In the genomic region with DNA sequence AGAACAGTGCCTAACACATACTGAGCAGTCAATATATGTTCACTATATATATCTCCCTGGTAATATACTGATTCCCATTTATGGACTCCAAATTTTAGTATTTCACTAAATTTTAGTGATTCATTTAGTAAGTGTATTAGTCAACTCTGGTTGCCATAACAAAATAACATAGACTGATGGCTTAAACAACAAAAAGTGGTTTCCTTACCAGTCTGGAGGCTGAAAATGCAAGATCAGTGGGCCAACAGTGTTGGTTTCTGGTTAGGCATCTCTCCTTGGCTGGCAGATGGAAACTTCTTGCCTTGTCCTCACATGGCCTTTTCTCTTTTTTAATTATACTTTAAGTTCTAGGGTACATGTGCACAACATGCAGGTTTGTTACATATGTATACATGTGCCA, we compare ENCODE assay signal across 42 cellular contexts. TPM values are rescaled to one million over a fixed set of nuclear protein-coding genes. Genes with fewer than 3 reads are reported as not detected.
"Had no signal": no experiment of that assay in that cellular context is flagged by ENCODE, and none has a peak within 500 bp of the region (broad histone marks: within the 10 kb centered on the region; RNA-seq: fewer than 3 reads in every experiment).

No MANE protein-coding gene starts in this region.

- H3K4me3 ChIP-seq: ascending aorta, cardiac muscle cell had no signal

- H3K4me1 Mint-ChIP-seq: activated B cell treated with CpG ODN at 0.5 μM for 24 hours; activated CD4-positive, alpha-beta T cell treated with anti-CD3 and anti-CD28 coated beads, Interleukin-2, amount 10 ng/mL, durations not matched to agents 24 days and 14 days; activated naive CD4-positive, alpha-beta T cell treated with anti-CD3 and anti-CD28 coated beads, Interleukin-2, amount 10 ng/mL, durations not matched to agents 7 days and 5 days; activated naive CD4-positive, alpha-beta T cell treated with anti-CD3 and anti-CD28 coated beads, Interleukin-2, amount 50 U/mL, for 24 hours; activated naive CD8-positive, alpha-beta T cell treated with anti-CD3 and anti-CD28 coated beads, Interleukin-2, amount 10 ng/mL, durations not matched to agents 7 days and 5 days; activated naive CD8-positive, alpha-beta T cell treated with anti-CD3 and anti-CD28 coated beads, Interleukin-2, amount 50 U/mL, for 24 hours; brain; central memory CD8-positive, alpha-beta T cell had no signal

- H3K4me3 Mint-ChIP-seq: activated B cell treated with CpG ODN at 0.5 μM for 24 hours; activated CD4-positive, alpha-beta memory T cell treated with anti-CD3 and anti-CD28 coated beads for 36 hours; activated CD4-positive, alpha-beta T cell treated with anti-CD3 and anti-CD28 coated beads, Interleukin-2, amount 10 ng/mL, durations not matched to agents 24 days and 14 days; activated CD8-positive, alpha-beta T cell treated with anti-CD3 and anti-CD28 coated beads for 36 hours; activated naive CD4-positive, alpha-beta T cell treated with anti-CD3 and anti-CD28 coated beads, Interleukin-2, amount 10 ng/mL, durations not matched to agents 7 days and 5 days; activated naive CD4-positive, alpha-beta T cell treated with anti-CD3 and anti-CD28 coated beads, Interleukin-2, amount 50 U/mL, for 24 hours; activated naive CD8-positive, alpha-beta T cell; activated naive CD8-positive, alpha-beta T cell treated with anti-CD3 and anti-CD28 coated beads, Interleukin-2, amount 10 ng/mL, durations not matched to agents 7 days and 5 days; activated naive CD8-positive, alpha-beta T cell treated with anti-CD3 and anti-CD28 coated beads, Interleukin-2, amount 50 U/mL, for 24 hours; activated T-cell treated with anti-CD3 and anti-CD28 coated beads, Interleukin-2, amount 50 U/mL, for 4 hours; activated T-cell treated with anti-CD3 and anti-CD28 coated beads, Interleukin-2, amount 50 U/mL, for 72 hours; activated T-helper 1 cell treated with anti-CD3 and anti-CD28 coated beads, Interleukin-12 subunit alpha, Interleukin-12 subunit beta, Interleukin-2, Interleukin-4 antibody, amounts not matched to agents 30 ng/mL and 10 ng/mL and 1 ng/mL, durations not matched to agents 14 hours and 24 hours and 36 hours; brain; central memory CD8-positive, alpha-beta T cell; T-helper 1 cell treated with Interleukin-12 subunit alpha and Interleukin-12 subunit beta and Interleukin-4 antibody, amounts not matched to agents 30 μg/mL and 1 μg/mL, for 36 hours; T-helper 2 cell treated with Interferon-gamma antibody and Interleukin-4, amounts not matched to agents 5 μg/mL and 100 μg/mL, for 36 hours had no signal

- DNase-seq: activated B cell treated with CpG ODN at 0.5 μM for 24 hours; activated CD4-positive, alpha-beta memory T cell treated with anti-CD3 and anti-CD28 coated beads for 36 hours; activated CD4-positive, alpha-beta T cell treated with anti-CD3 and anti-CD28 coated beads for 4 hours; activated CD4-positive, alpha-beta T cell treated with anti-CD3 and anti-CD28 coated beads, Interleukin-2, amount 10 ng/mL, durations not matched to agents 24 days and 14 days; activated CD4-positive, alpha-beta T cell treated with anti-CD3 and anti-CD28 coated beads, Interleukin-2, amount 50 U/mL, for 1 hour; activated CD4-positive, alpha-beta T cell treated with anti-CD3 and anti-CD28 coated beads, Interleukin-2, amount 50 U/mL, for 4 hours; activated CD4-positive, CD25-positive, alpha-beta regulatory T cell treated with anti-CD3 and anti-CD28 coated beads, Interleukin-2, amount 50 U/mL, for 72 hours; activated CD8-positive, alpha-beta memory T cell treated with anti-CD3 and anti-CD28 coated beads, Interleukin-2, amount 50 U/mL, for 4 hours; activated CD8-positive, alpha-beta T cell treated with anti-CD3 and anti-CD28 coated beads for 36 hours; activated effector memory CD4-positive, alpha-beta T cell treated with Interleukin-2 at 50 U/mL for 16 hours; activated gamma-delta T cell; activated naive CD4-positive, alpha-beta T cell treated with anti-CD3 and anti-CD28 coated beads, Interleukin-2, amount 10 ng/mL, durations not matched to agents 7 days and 5 days; activated naive CD4-positive, alpha-beta T cell treated with Interleukin-2 at 50 U/mL for 16 hours; activated naive CD8-positive, alpha-beta T cell treated with anti-CD3 and anti-CD28 coated beads, Interleukin-2, amount 10 ng/mL, durations not matched to agents 7 days and 5 days; activated naive CD8-positive, alpha-beta T cell treated with anti-CD3 and anti-CD28 coated beads, Interleukin-2, amount 50 U/mL, for 24 hours; activated T-cell treated with anti-CD3 and anti-CD28 coated beads for 4 hours; activated T-cell treated with anti-CD3 and anti-CD28 coated beads, Interleukin-2, amount 50 U/mL, for 1 hour; activated T-cell treated with anti-CD3 and anti-CD28 coated beads, Interleukin-2, amount 50 U/mL, for 4 hours; activated T-cell treated with anti-CD3 and anti-CD28 coated beads, Interleukin-2, amount 50 U/mL, for 72 hours; amygdala; anterior cingulate cortex; caudate nucleus; cerebellar nuclear complex; T-helper 1 cell; T-helper 2 cell; T-helper 9 cell had no signal

- H3K27me3 Mint-ChIP-seq: activated B cell treated with CpG ODN at 0.5 μM for 24 hours had no signal

- ATAC-seq: activated CD8-positive, alpha-beta T cell treated with anti-CD3 and anti-CD28 coated beads for 36 hours; activated naive CD8-positive, alpha-beta T cell treated with anti-CD3 and anti-CD28 coated beads, Interleukin-2, amount 50 U/mL, for 24 hours; activated T-cell treated with anti-CD3 and anti-CD28 coated beads, Interleukin-2, amount 50 U/mL, for 4 hours; activated T-cell treated with anti-CD3 and anti-CD28 coated beads, Interleukin-2, amount 50 U/mL, for 72 hours had no signal

- H3K9me3 Mint-ChIP-seq: activated naive CD8-positive, alpha-beta T cell treated with anti-CD3 and anti-CD28 coated beads, Interleukin-2, amount 50 U/mL, for 24 hours; activated T-cell treated with anti-CD3 and anti-CD28 coated beads, Interleukin-2, amount 50 U/mL, for 4 hours; central memory CD8-positive, alpha-beta T cell had no signal

- H3K27me3 ChIP-seq: ascending aorta had no signal

- H3K27ac ChIP-seq: ascending aorta, cardiac muscle cell, VCaP had no signal

- H3K36me3 Mint-ChIP-seq: activated CD4-positive, alpha-beta memory T cell treated with anti-CD3 and anti-CD28 coated beads for 36 hours; activated naive CD4-positive, alpha-beta T cell treated with anti-CD3 and anti-CD28 coated beads, Interleukin-2, amount 10 ng/mL, durations not matched to agents 7 days and 5 days; activated naive CD4-positive, alpha-beta T cell treated with anti-CD3 and anti-CD28 coated beads, Interleukin-2, amount 50 U/mL, for 24 hours; activated naive CD8-positive, alpha-beta T cell treated with anti-CD3 and anti-CD28 coated beads, Interleukin-2, amount 10 ng/mL, durations not matched to agents 7 days and 5 days; brain had no signal

- H3K36me3 ChIP-seq: ascending aorta, cardiac muscle cell had no signal

- H3K27ac Mint-ChIP-seq: activated B cell treated with CpG ODN at 0.5 μM for 24 hours; activated CD4-positive, alpha-beta memory T cell treated with anti-CD3 and anti-CD28 coated beads for 36 hours; activated CD4-positive, alpha-beta T cell treated with anti-CD3 and anti-CD28 coated beads, Interleukin-2, amount 10 ng/mL, durations not matched to agents 24 days and 14 days; activated CD8-positive, alpha-beta T cell treated with anti-CD3 and anti-CD28 coated beads for 36 hours; activated naive CD4-positive, alpha-beta T cell treated with anti-CD3 and anti-CD28 coated beads, Interleukin-2, amount 10 ng/mL, durations not matched to agents 7 days and 5 days; activated naive CD4-positive, alpha-beta T cell treated with anti-CD3 and anti-CD28 coated beads, Interleukin-2, amount 50 U/mL, for 24 hours; activated naive CD8-positive, alpha-beta T cell; activated naive CD8-positive, alpha-beta T cell treated with anti-CD3 and anti-CD28 coated beads, Interleukin-2, amount 10 ng/mL, durations not matched to agents 7 days and 5 days; activated naive CD8-positive, alpha-beta T cell treated with anti-CD3 and anti-CD28 coated beads, Interleukin-2, amount 50 U/mL, for 24 hours; activated T-cell treated with anti-CD3 and anti-CD28 coated beads, Interleukin-2, amount 50 U/mL, for 72 hours; activated T-helper 1 cell treated with anti-CD3 and anti-CD28 coated beads, Interleukin-12 subunit alpha, Interleukin-12 subunit beta, Interleukin-2, Interleukin-4 antibody, amounts not matched to agents 30 ng/mL and 10 ng/mL and 1 ng/mL, durations not matched to agents 14 hours and 24 hours and 36 hours; activated T-helper 2 cell treated with anti-CD3 and anti-CD28 coated beads, Interferon-gamma antibody, Interleukin-2, Interleukin-4, amounts not matched to agents 10 μg/mL and 5 μg/mL and 100 μg/mL, durations not matched to agents 14 hours and 24 hours and 36 hours; brain; T-helper 1 cell treated with Interleukin-12 subunit alpha and Interleukin-12 subunit beta and Interleukin-4 antibody, amounts not matched to agents 30 μg/mL and 1 μg/mL, for 36 hours; T-helper 2 cell treated with Interferon-gamma antibody and Interleukin-4, amounts not matched to agents 5 μg/mL and 100 μg/mL, for 36 hours had no signal

- FAIRE-seq: bronchial epithelial cell, TTC549 had no signal

- H3K4me1 ChIP-seq: ascending aorta had no signal

RNA-seq across cellular contexts. Expression of a gene that starts 28.7 kb away (rescaled TPM):
- total RNA-seq: activated B cell treated with CpG ODN at 0.5 μM for 24 hours; activated CD4-positive, alpha-beta memory T cell treated with anti-CD3 and anti-CD28 coated beads for 36 hours; activated CD4-positive, alpha-beta T cell treated with anti-CD3 and anti-CD28 coated beads, Interleukin-2, amount 10 ng/mL, durations not matched to agents 24 days and 14 days; activated CD8-positive, alpha-beta memory T cell treated with anti-CD3 and anti-CD28 coated beads for 36 hours; activated CD8-positive, alpha-beta T cell treated with anti-CD3 and anti-CD28 coated beads for 36 hours; activated naive CD8-positive, alpha-beta T cell treated with anti-CD3 and anti-CD28 coated beads, Interleukin-2, amount 10 ng/mL, durations not matched to agents 7 days and 5 days; activated T-cell treated with anti-CD3 and anti-CD28 coated beads, Interleukin-2, amount 50 U/mL, for 4 hours; activated T-cell treated with anti-CD3 and anti-CD28 coated beads, Interleukin-2, amount 50 U/mL, for 72 hours; activated T-helper 1 cell treated with anti-CD3 and anti-CD28 coated beads, Interleukin-12 subunit alpha, Interleukin-12 subunit beta, Interleukin-2, Interleukin-4 antibody, amounts not matched to agents 30 ng/mL and 10 ng/mL and 1 ng/mL, durations not matched to agents 14 hours and 24 hours and 36 hours; activated T-helper 2 cell treated with anti-CD3 and anti-CD28 coated beads, Interferon-gamma antibody, Interleukin-2, Interleukin-4, amounts not matched to agents 10 μg/mL and 5 μg/mL and 100 μg/mL, durations not matched to agents 14 hours and 24 hours and 36 hours; ascending aorta; bronchial epithelial cell; cardiac muscle cell; chondrocyte had no signal
- polyA plus RNA-seq: adipose tissue, cardiac muscle cell had no signal

RNA-seq across cellular contexts. Expression of a gene that starts 51.8 kb away (rescaled TPM):
- total RNA-seq: activated B cell treated with CpG ODN at 0.5 μM for 24 hours; activated CD4-positive, alpha-beta memory T cell treated with anti-CD3 and anti-CD28 coated beads for 36 hours; activated CD4-positive, alpha-beta T cell treated with anti-CD3 and anti-CD28 coated beads, Interleukin-2, amount 10 ng/mL, durations not matched to agents 24 days and 14 days; activated CD8-positive, alpha-beta memory T cell treated with anti-CD3 and anti-CD28 coated beads for 36 hours; activated CD8-positive, alpha-beta T cell treated with anti-CD3 and anti-CD28 coated beads for 36 hours; activated naive CD8-positive, alpha-beta T cell treated with anti-CD3 and anti-CD28 coated beads, Interleukin-2, amount 10 ng/mL, durations not matched to agents 7 days and 5 days; activated T-cell treated with anti-CD3 and anti-CD28 coated beads, Interleukin-2, amount 50 U/mL, for 4 hours; activated T-cell treated with anti-CD3 and anti-CD28 coated beads, Interleukin-2, amount 50 U/mL, for 72 hours; activated T-helper 1 cell treated with anti-CD3 and anti-CD28 coated beads, Interleukin-12 subunit alpha, Interleukin-12 subunit beta, Interleukin-2, Interleukin-4 antibody, amounts not matched to agents 30 ng/mL and 10 ng/mL and 1 ng/mL, durations not matched to agents 14 hours and 24 hours and 36 hours; activated T-helper 2 cell treated with anti-CD3 and anti-CD28 coated beads, Interferon-gamma antibody, Interleukin-2, Interleukin-4, amounts not matched to agents 10 μg/mL and 5 μg/mL and 100 μg/mL, durations not matched to agents 14 hours and 24 hours and 36 hours had no signal
